In the genomic region with DNA sequence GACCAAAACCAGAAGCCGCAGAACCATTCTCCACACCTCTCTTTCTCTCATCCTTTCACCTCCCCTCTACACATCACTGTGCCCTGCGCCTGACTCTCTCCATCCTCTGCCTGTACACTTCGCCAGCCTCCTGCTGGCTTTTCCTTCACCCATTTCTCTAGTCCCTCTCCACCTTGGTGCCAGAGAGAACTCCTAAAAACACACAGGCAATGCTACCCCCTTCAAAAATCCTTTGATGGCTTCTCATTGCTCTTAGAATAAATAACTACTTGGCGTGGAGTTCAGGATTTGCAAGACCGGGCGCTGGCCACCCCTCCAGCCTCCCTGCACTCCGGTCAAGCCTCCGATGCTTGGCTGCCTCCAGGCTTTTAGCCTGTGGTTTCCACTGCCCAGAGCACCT, we compare ENCODE assay signal across 26 cellular contexts. TPM values are rescaled to one million over a fixed set of nuclear protein-coding genes. Genes with fewer than 3 reads are reported as not detected.
"Had no signal": no experiment of that assay in that cellular context is flagged by ENCODE, and none has a peak within 500 bp of the region (broad histone marks: within the 10 kb centered on the region; RNA-seq: fewer than 3 reads in every experiment).

No MANE protein-coding gene starts in this region.

- H3K27me3 ChIP-seq: adrenal gland, ascending aorta, colonic mucosa, vagina had no signal

- H3K4me3 Mint-ChIP-seq: activated CD8-positive, alpha-beta T cell treated with anti-CD3 and anti-CD28 coated beads, Interleukin-2, amount 10 ng/mL, durations not matched to agents 7 days and 5 days; activated naive CD8-positive, alpha-beta T cell; effector memory CD8-positive, alpha-beta T cell; natural killer cell; stimulated activated memory B cell treated with anti-CD40 and anti-IgM and Interleukin-4, amounts not matched to agents 10 μg/mL and 1 μg/mL and 100 μg/mL, for 72 hours; T-helper 17 cell had no signal

- H3K36me3 Mint-ChIP-seq: activated naive CD8-positive, alpha-beta T cell; natural killer cell had no signal

- DNase-seq: activated CD4-positive, alpha-beta T cell treated with anti-CD3 and anti-CD28 coated beads for 48 hours; activated CD8-positive, alpha-beta T cell treated with anti-CD3 and anti-CD28 coated beads, Interleukin-2, amount 10 ng/mL, durations not matched to agents 7 days and 5 days; activated gamma-delta T cell treated with Interleukin-2 at 50 U/mL for 16 hours; activated T-cell treated with anti-CD3 and anti-CD28 coated beads, Interleukin-2, amount 50 U/mL, for 1 hour; adrenal gland; colonic mucosa; dorsolateral prefrontal cortex; effector memory CD8-positive, alpha-beta T cell; esophagus squamous epithelium; gastrocnemius medialis; hippocampal formation; midbrain; natural killer cell; nucleus accumbens; posterior cingulate gyrus; sigmoid colon; stimulated activated CD4-positive, alpha-beta T cell treated with anti-CD3 and anti-CD28 coated beads, Interleukin-15, amount 100 ng/mL, for 24 hours; T-helper 17 cell; trophoblast cell had no signal

- H3K4me2 ChIP-seq: smooth muscle cell had no signal

- H3K27ac Mint-ChIP-seq: activated CD8-positive, alpha-beta T cell treated with anti-CD3 and anti-CD28 coated beads, Interleukin-2, amount 10 ng/mL, durations not matched to agents 7 days and 5 days; activated naive CD8-positive, alpha-beta T cell; effector memory CD8-positive, alpha-beta T cell; natural killer cell; stimulated activated memory B cell treated with anti-CD40 and anti-IgM and Interleukin-4, amounts not matched to agents 10 μg/mL and 1 μg/mL and 100 μg/mL, for 72 hours; T-helper 17 cell had no signal

- H3K9me3 ChIP-seq: adrenal gland, ascending aorta, colonic mucosa, esophagus squamous epithelium, gastrocnemius medialis, left lung, sigmoid colon, vagina had no signal

- H3K27ac ChIP-seq: adrenal gland, ascending aorta, colonic mucosa, dorsolateral prefrontal cortex, esophagus squamous epithelium, gastrocnemius medialis, left lung, sigmoid colon, vagina had no signal

- H3K4me1 ChIP-seq: adrenal gland, ascending aorta, colonic mucosa, gastrocnemius medialis had no signal

- H3K4me3 ChIP-seq: adrenal gland, ascending aorta, colonic mucosa, dorsolateral prefrontal cortex, esophagus squamous epithelium, gastrocnemius medialis, left lung, lung, sigmoid colon, smooth muscle cell, vagina had no signal

- H3K36me3 ChIP-seq: adrenal gland, ascending aorta, colonic mucosa, gastrocnemius medialis, left lung, sigmoid colon, vagina had no signal

- ATAC-seq: activated CD8-positive, alpha-beta T cell treated with anti-CD3 and anti-CD28 coated beads, Interleukin-2, amount 10 ng/mL, durations not matched to agents 7 days and 5 days; effector memory CD8-positive, alpha-beta T cell; gastrocnemius medialis; left lung; natural killer cell; stimulated activated memory B cell treated with anti-CD40 and anti-IgM and Interleukin-4, amounts not matched to agents 10 μg/mL and 1 μg/mL and 100 μg/mL, for 72 hours; T-helper 17 cell had no signal

- H3K9me3 Mint-ChIP-seq: effector memory CD8-positive, alpha-beta T cell; natural killer cell; stimulated activated memory B cell treated with anti-CD40 and anti-IgM and Interleukin-4, amounts not matched to agents 10 μg/mL and 1 μg/mL and 100 μg/mL, for 72 hours had no signal

RNA-seq across cellular contexts. Expression of a gene that starts 8.6 kb away (rescaled TPM):
- total RNA-seq: ascending aorta had no signal

RNA-seq across cellular contexts. Expression of a gene that starts 19.5 kb away (rescaled TPM):
- total RNA-seq: activated CD8-positive, alpha-beta T cell treated with anti-CD3 and anti-CD28 coated beads, Interleukin-2, amount 10 ng/mL, durations not matched to agents 7 days and 5 days; natural killer cell; T-helper 17 cell had no signal
